Comparison of ENCODE assay signal across 13 cellular contexts in genomic region chr17:36675250-36675649, GRCh38.
DNase-seq lines count a peak whose midpoint lies in the region; ATAC-seq and TF ChIP-seq lines count a peak whose summit lies in the region.
"Had no signal": no experiment of that assay in that cellular context is flagged by ENCODE, and none has a peak within 500 bp of the region (broad histone marks: within the 10 kb centered on the region; RNA-seq: fewer than 3 reads in every experiment).

No MANE protein-coding gene starts in this region.

- peak; percentile 65 for DNase-seq in activated CD4-positive, alpha-beta T cell treated with anti-CD3 and anti-CD28 coated beads, Interleukin-2, amount 10 ng/mL, durations not matched to agents 7 days and 5 days
- no peak for DNase-seq in activated CD4-positive, alpha-beta T cell treated with anti-CD3 and anti-CD28 coated beads, Interleukin-2, amount 50 U/mL, for 4 hours
- peak; percentile 82 for DNase-seq in Jurkat, Clone E6-1 (ENCODE audit: low read depth, low spot score)
- DNase-seq in WTC11 (ENCODE audit: low spot score): no peak
- DNase-seq in left lung: no peak
- DNase-seq in esophagus muscularis mucosa (ENCODE audit: extremely low spot score): no peak
- DNase-seq in OCI-M2 (lab: John Stamatoyannopoulos, UW; ENCODE audit: unreplicated experiment): no peak
- DNase-seq: IMR-90, NCI-H1436, NCI-H446, nucleus accumbens had no signal

- H3K9me3 Mint-ChIP-seq in activated CD4-positive, alpha-beta T cell treated with anti-CD3 and anti-CD28 coated beads, Interleukin-2, amount 10 ng/mL, durations not matched to agents 7 days and 5 days: no peaks in the 10 kb centered on the region
- no peaks in the 10 kb centered on the region for H3K9me3 Mint-ChIP-seq in WTC11

- CTCF ChIA-PET in activated CD4-positive, alpha-beta T cell treated with anti-CD3 and anti-CD28 coated beads, Interleukin-2, amount 10 ng/mL, durations not matched to agents 7 days and 5 days (lab: Charles Lee): interaction anchor here (0.6 kb wide), 1 partner anchor 506 kb away, joined by 3 read pairs; no protein-coding TSS in a partner anchor
- CTCF ChIA-PET in WTC11 (lab: Charles Lee): interaction anchor here (0.8 to 1.1 kb wide), 3 partner anchors 17 to 80 kb away, joined by 3 read pairs; no protein-coding TSS in a partner anchor

- peak overlapping the region; percentile 47 for H3K4me3 Mint-ChIP-seq in activated CD4-positive, alpha-beta T cell treated with anti-CD3 and anti-CD28 coated beads, Interleukin-2, amount 10 ng/mL, durations not matched to agents 7 days and 5 days
- H3K4me3 Mint-ChIP-seq in WTC11: no peak overlapping the region

- ATAC-seq in WTC11: no peak
- peak; percentile 25 for ATAC-seq in left lung
- no peak for ATAC-seq in esophagus mucosa
- ATAC-seq: activated CD4-positive, CD25-positive, alpha-beta regulatory T cell treated with anti-CD3 and anti-CD28 coated beads, Interleukin-2, amount 50 U/mL, for 24 hours had no signal

- intact Hi-C loops in left lung (cut with DNase I): no loop called here
- intact Hi-C loops in esophagus muscularis mucosa (cut with DNase I): no loop called here

- TF ChIP-seq CTCF in WTC11 (IDR thresholded peaks at IDR 0.05): no peak
- TF ChIP-seq CTCF in left lung (IDR thresholded peaks at IDR 0.05): no peak
- no peak for TF ChIP-seq CTCF in esophagus muscularis mucosa (IDR thresholded peaks at IDR 0.05)

- peaks cover 3% of the 10 kb centered on the region for H3K36me3 Mint-ChIP-seq in activated CD4-positive, alpha-beta T cell treated with anti-CD3 and anti-CD28 coated beads, Interleukin-2, amount 10 ng/mL, durations not matched to agents 7 days and 5 days (ENCODE audit: low read depth)
- H3K36me3 Mint-ChIP-seq in WTC11: no peaks in the 10 kb centered on the region

- no peak overlapping the region for H3K27ac ChIP-seq in left lung
- H3K27ac ChIP-seq in esophagus muscularis mucosa (replicated peaks in 1 of 4): no peak overlapping the region

- H3K27ac Mint-ChIP-seq in activated CD4-positive, alpha-beta T cell treated with anti-CD3 and anti-CD28 coated beads, Interleukin-2, amount 10 ng/mL, durations not matched to agents 7 days and 5 days: peak overlapping the region; percentile 94
- 0 out of 2 replicates have a peak overlapping the region, but pooled peaks have one; percentile 89 for H3K27ac Mint-ChIP-seq in WTC11

- H3K4me1 Mint-ChIP-seq in activated CD4-positive, alpha-beta T cell treated with anti-CD3 and anti-CD28 coated beads, Interleukin-2, amount 10 ng/mL, durations not matched to agents 7 days and 5 days: peaks cover 59% of the 10 kb centered on the region
- H3K4me1 Mint-ChIP-seq in WTC11: peaks cover 14% of the 10 kb centered on the region

- H3K27me3 ChIP-seq in left lung (peaks cover 0 to 6% of the 10 kb centered on the region in 2 donors), esophagus muscularis mucosa (peaks cover 0 to 10% (median 0%) of the 10 kb centered on the region in 4 donors)

- H3K36me3 ChIP-seq in left lung: no peaks in the 10 kb centered on the region
- H3K36me3 ChIP-seq in esophagus muscularis mucosa: no peaks in the 10 kb centered on the region

- POLR2A ChIA-PET in activated CD4-positive, alpha-beta T cell treated with anti-CD3 and anti-CD28 coated beads, Interleukin-2, amount 10 ng/mL, durations not matched to agents 7 days and 5 days (lab: Charles Lee): no interaction called here
- POLR2A ChIA-PET in WTC11 (lab: Charles Lee): interaction anchor here (1.7 kb wide), 1 partner anchor 12 kb away, joined by 4 read pairs; no protein-coding TSS in a partner anchor

- no peak for TF ChIP-seq EP300 in esophagus muscularis mucosa (IDR thresholded peaks at IDR 0.05)

- H3K4me1 ChIP-seq in left lung (no peaks in the 10 kb centered on the region), esophagus muscularis mucosa (no peaks in the 10 kb centered on the region)

- 83% methylated on average over 5 of the region's 6 CpGs for WGBS in esophagus muscularis mucosa

- peak overlapping the region; percentile 20 for H3K4me3 ChIP-seq in Jurkat, Clone E6-1 (ENCODE audit: low read length)
- H3K4me3 ChIP-seq in left lung: no peak overlapping the region
- no peak overlapping the region for H3K4me3 ChIP-seq in esophagus muscularis mucosa

- H3K9me3 ChIP-seq in left lung (no peaks in the 10 kb centered on the region), esophagus muscularis mucosa (no peaks in the 10 kb centered on the region)

- no peak for TF ChIP-seq POLR2A in esophagus muscularis mucosa (IDR thresholded peaks at IDR 0.05; ENCODE audit: low read depth)

- H3K27me3 Mint-ChIP-seq in activated CD4-positive, alpha-beta T cell treated with anti-CD3 and anti-CD28 coated beads, Interleukin-2, amount 10 ng/mL, durations not matched to agents 7 days and 5 days: peaks cover 1% of the 10 kb centered on the region
- H3K27me3 Mint-ChIP-seq in WTC11 (ENCODE audit: low read depth): no peaks in the 10 kb centered on the region

TF ChIP-seq in WTC11, 78 proteins besides CTCF, POLR2A, EP300 and RAD21 (continues in another document):
- TF ChIP-seq ARID4B (CRISPR knock-in tag; IDR thresholded peaks at IDR 0.05; ENCODE audit: borderline replicate concordance) (no peak), FOXP1 (CRISPR knock-in tag; IDR thresholded peaks at IDR 0.05; ENCODE audit: borderline replicate concordance) (no peak), PREB (CRISPR knock-in tag; IDR thresholded peaks at IDR 0.05; ENCODE audit: borderline replicate concordance) (no peak), TCF7 (CRISPR knock-in tag; IDR thresholded peaks at IDR 0.05; ENCODE audit: low read depth) (no peak), E2F4 (CRISPR knock-in tag; IDR thresholded peaks at IDR 0.05; ENCODE audit: borderline replicate concordance, low read depth) (no peak), SOX15 (CRISPR knock-in tag; IDR thresholded peaks at IDR 0.05) (no peak), NR3C1 (CRISPR knock-in tag; conservative IDR thresholded peaks at IDR 0.05; ENCODE audit: low read depth) (no peak), ZNF263 (CRISPR knock-in tag; IDR thresholded peaks at IDR 0.05; ENCODE audit: low read depth) (no peak), PRRX2 (CRISPR knock-in tag; IDR thresholded peaks at IDR 0.05) (no peak), SMAD4 (CRISPR knock-in tag; IDR thresholded peaks at IDR 0.05) (no peak), RORB (CRISPR knock-in tag; IDR thresholded peaks at IDR 0.05) (no peak), USF2 (CRISPR knock-in tag; IDR thresholded peaks at IDR 0.05) (no peak), CREM (CRISPR knock-in tag; IDR thresholded peaks at IDR 0.05) (no peak), MXD4 (CRISPR knock-in tag; IDR thresholded peaks at IDR 0.05; ENCODE audit: borderline replicate concordance) (no peak)

Comparison
In these comparisons a context has a peak if more than half of its experiments do, and no peak if none do; other contexts are left out.
1. DNase-seq: peak in activated CD4-positive, alpha-beta T cell treated with anti-CD3 and anti-CD28 coated beads, Interleukin-2, amount 10 ng/mL, durations not matched to agents 7 days and 5 days (single experiment) and Jurkat, Clone E6-1 (single experiment); none in activated CD4-positive, alpha-beta T cell treated with anti-CD3 and anti-CD28 coated beads, Interleukin-2, amount 50 U/mL, for 4 hours (0 of 2), WTC11 (single experiment), left lung (0 of 2), esophagus muscularis mucosa (single experiment) and OCI-M2 (single experiment).